22 cellular contexts compared by ENCODE assay signal in genomic region chr11:86108890-86109638, GRCh38. TPM values are rescaled to one million over a fixed set of nuclear protein-coding genes. Genes with fewer than 3 reads are reported as not detected.
DNase-seq lines count a peak whose midpoint lies in the region; ATAC-seq, FAIRE-seq and TF ChIP-seq lines count a peak whose summit lies in the region.
"Had no signal": no experiment of that assay in that cellular context is flagged by ENCODE, and none has a peak within 500 bp of the region (broad histone marks: within the 10 kb centered on the region; RNA-seq: fewer than 3 reads in every experiment).

No MANE protein-coding gene starts in this region.

- TF ChIP-seq RAD21 in H1 (IDR thresholded peaks at IDR 0.05 in 1 of 2, conservative IDR thresholded peaks at IDR 0.05 in 1 of 2; ENCODE audit: low read depth in 2 of 2, low read length in 2 of 2) = no peak

- H3K9me3 Mint-ChIP-seq in activated T-cell treated with anti-CD3 and anti-CD28 coated beads, Interleukin-2, amount 50 U/mL, for 24 hours = no peaks in the 10 kb centered on the region
- H3K9me3 Mint-ChIP-seq in stimulated activated effector memory CD8-positive, alpha-beta T cell treated with anti-CD3 and anti-CD28 coated beads, Interleukin-12 subunit alpha, Interleukin-12 subunit beta, amount 100 ng/mL, for 72 hours = no peaks in the 10 kb centered on the region

- H3K4ac ChIP-seq in H1 (replicated peaks; ENCODE audit: insufficient read length, low read depth, low read length) = no peak overlapping the region

- no peak overlapping the region for H3K9ac ChIP-seq in H1 (replicated peaks in 1 of 4; ENCODE audit: extremely low read depth in 1 of 4, low read depth in 3 of 4, low read length in 3 of 4)
- H3K9ac ChIP-seq: KMS-11 had no signal

- TF ChIP-seq CTCF in Panc1 (IDR thresholded peaks at IDR 0.05) (no peak), H1 (IDR thresholded peaks at IDR 0.05; ENCODE audit: control extremely low read depth in 1 of 3, insufficient read depth in 1 of 3, low read depth in 1 of 3, low read length in 3 of 3) (no peak)

- H4K20me1 ChIP-seq in H1 (replicated peaks in 1 of 2; ENCODE audit: control insufficient read depth in 1 of 2, insufficient read depth in 2 of 2, low read length in 2 of 2) = no peaks in the 10 kb centered on the region

- no peaks in the 10 kb centered on the region for H3K79me2 ChIP-seq in H1 (ENCODE audit: control insufficient read depth in 1 of 2, insufficient read depth in 2 of 2, low read length in 2 of 2)

- H2AFZ ChIP-seq in H1 (ENCODE audit: low read length) = 0 out of 2 replicates have a peak overlapping the region, but pooled peaks have one; percentile 44

- H3K4me3 ChIP-seq in Panc1 (ENCODE audit: low read depth in 2 of 2, low read length in 2 of 2) = no peak overlapping the region
- no peak overlapping the region for H3K4me3 ChIP-seq in H1 (ENCODE audit: extremely low read depth in 1 of 4, insufficient read depth in 2 of 4, low read depth in 3 of 4, low read length in 4 of 4)
- H3K4me3 ChIP-seq: HAP-1, SJSA1 had no signal

- TF ChIP-seq EP300 in H1 (IDR thresholded peaks at IDR 0.05; ENCODE audit: borderline replicate concordance in 1 of 2, low read depth in 2 of 2, low read length in 2 of 2) = no peak

- TF ChIP-seq POLR2A in H1 (IDR thresholded peaks at IDR 0.05; ENCODE audit: control extremely low read depth in 1 of 2, low read depth in 2 of 2, low read length in 2 of 2) = no peak

- H3K4me3 Mint-ChIP-seq in activated T-cell treated with anti-CD3 and anti-CD28 coated beads, Interleukin-2, amount 50 U/mL, for 24 hours = no peak overlapping the region
- H3K4me3 Mint-ChIP-seq in stimulated activated effector memory CD8-positive, alpha-beta T cell treated with anti-CD3 and anti-CD28 coated beads, Interleukin-12 subunit alpha, Interleukin-12 subunit beta, amount 100 ng/mL, for 72 hours = no peak overlapping the region

- peaks cover 5% of the 10 kb centered on the region for H3K4me1 Mint-ChIP-seq in activated T-cell treated with anti-CD3 and anti-CD28 coated beads, Interleukin-2, amount 50 U/mL, for 24 hours (ENCODE audit: low read depth)
- H3K4me1 Mint-ChIP-seq in stimulated activated effector memory CD8-positive, alpha-beta T cell treated with anti-CD3 and anti-CD28 coated beads, Interleukin-12 subunit alpha, Interleukin-12 subunit beta, amount 100 ng/mL, for 72 hours = peaks cover 5% of the 10 kb centered on the region

- CTCF ChIA-PET in Panc1 (lab: Charles Lee) = no interaction called here
- CTCF ChIA-PET in H1 (lab: Charles Lee; ENCODE audit: partially characterized antibody) = interaction anchor here (1.1 kb wide), 1 partner anchor 121 kb away, joined by 3 read pairs; no protein-coding TSS in a partner anchor

- H3K36me3 ChIP-seq in Panc1 (ENCODE audit: control insufficient read depth, insufficient read depth, low read length) (no peaks in the 10 kb centered on the region), H1 (ENCODE audit: control insufficient read depth in 2 of 4, insufficient read depth in 4 of 4, low read length in 3 of 4) (no peaks in the 10 kb centered on the region)
- H3K36me3 ChIP-seq: HAP-1, SJSA1 had no signal

- no peak overlapping the region for H4K91ac ChIP-seq in H1 (replicated peaks; ENCODE audit: insufficient read length, low read length)

- H3K23me2 ChIP-seq in H1 (ENCODE audit: low read depth, low read length) = no peaks in the 10 kb centered on the region

- no peak overlapping the region for H2BK120ac ChIP-seq in H1 (replicated peaks; ENCODE audit: low read depth, low read length)

- peak overlapping the region; percentile 0 for H3K27ac Mint-ChIP-seq in activated T-cell treated with anti-CD3 and anti-CD28 coated beads, Interleukin-2, amount 50 U/mL, for 24 hours
- H3K27ac Mint-ChIP-seq in stimulated activated effector memory CD8-positive, alpha-beta T cell treated with anti-CD3 and anti-CD28 coated beads, Interleukin-12 subunit alpha, Interleukin-12 subunit beta, amount 100 ng/mL, for 72 hours = peak overlapping the region; percentile 20

- intact Hi-C loops in Panc1 (cut with micrococcal nuclease; ENCODE audit: unreplicated experiment) = no loop called here

- no peaks in the 10 kb centered on the region for H3K4me1 ChIP-seq in Panc1 (ENCODE audit: control insufficient read depth, insufficient read depth, low read length)
- H3K4me1 ChIP-seq in H1 (replicated peaks in 1 of 4; ENCODE audit: control insufficient read depth in 3 of 4, insufficient read depth in 4 of 4, low read length in 3 of 4) = no peaks in the 10 kb centered on the region
- H3K4me1 ChIP-seq: HAP-1, SJSA1 had no signal

- H3K9me3 ChIP-seq in Panc1 (ENCODE audit: control insufficient read depth, insufficient read depth, low read depth, low read length) (no peaks in the 10 kb centered on the region), H1 (ENCODE audit: insufficient read depth in 2 of 2, low read depth in 1 of 2, low read length in 1 of 2) (no peaks in the 10 kb centered on the region)
- H3K9me3 ChIP-seq: HAP-1, SJSA1 had no signal

- no peak overlapping the region for H3K56ac ChIP-seq in H1 (replicated peaks; ENCODE audit: insufficient read length, low read depth, low read length)

- no peak overlapping the region for H3K14ac ChIP-seq in H1 (ENCODE audit: insufficient read length)

- no peak overlapping the region for H2BK5ac ChIP-seq in H1 (ENCODE audit: low read depth, low read length)

- WGBS in H1 (ENCODE audit: extremely low coverage in 1 of 2, insufficient coverage in 1 of 2, insufficient read length in 1 of 2, insufficient replicate concordance in 2 of 2, low coverage in 1 of 2, low lambda C conversion rate in 2 of 2, missing lambda C conversion rate in 1 of 2), 2 experiments = 87% methylated on average over 13 of the region's 13 CpGs; no CpG with 5 or more reads in 1 of the 2 experiments

- H3K27ac ChIP-seq in Panc1 (ENCODE audit: low read length) (no peak overlapping the region), H1 (ENCODE audit: low read depth, low read length) (no peak overlapping the region)
- H3K27ac ChIP-seq: C4-2B, HL-60, KMS-11, SJSA1 had no signal

- no peak for DNase-seq in activated T-cell treated with anti-CD3 and anti-CD28 coated beads, Interleukin-2, amount 50 U/mL, for 24 hours
- DNase-seq in activated T-cell treated with anti-CD3 and anti-CD28 coated beads for 4 hours (no peak), Panc1 (ENCODE audit: low read depth, low spot score) (no peak), H1 (ENCODE audit: low read depth in 1 of 2, low spot score in 2 of 2) (no peak), cerebellar cortex (ENCODE audit: low spot score) (no peak), hippocampal formation (lab: John Stamatoyannopoulos, UW) (no peak)
- DNase-seq in stimulated activated effector memory CD8-positive, alpha-beta T cell treated with anti-CD3 and anti-CD28 coated beads, Interleukin-12 subunit alpha, Interleukin-12 subunit beta, amount 100 ng/mL, for 72 hours (ENCODE audit: low spot score in 2 of 2) = no peak
- DNase-seq: CD8-positive, alpha-beta memory T cell; DMS79; NCI-H1436; NCI-H187 treated with DMSO at 0.1 percent for 48 hours; NCI-H226; NCI-H510A treated with DMSO at 0.1 percent for 48 hours; NCI-H748 treated with DMSO at 0.1 percent for 48 hours had no signal

- no peak overlapping the region for H4K5ac ChIP-seq in H1 (ENCODE audit: insufficient read length, low read depth, low read length)

- no peak overlapping the region for H4K8ac ChIP-seq in H1 (ENCODE audit: extremely low read depth, insufficient read depth, low read length)

- H3K36me3 Mint-ChIP-seq in activated T-cell treated with anti-CD3 and anti-CD28 coated beads, Interleukin-2, amount 50 U/mL, for 24 hours (ENCODE audit: low read depth) = no peaks in the 10 kb centered on the region
- no peaks in the 10 kb centered on the region for H3K36me3 Mint-ChIP-seq in stimulated activated effector memory CD8-positive, alpha-beta T cell treated with anti-CD3 and anti-CD28 coated beads, Interleukin-12 subunit alpha, Interleukin-12 subunit beta, amount 100 ng/mL, for 72 hours
- H3K36me3 Mint-ChIP-seq: CD8-positive, alpha-beta memory T cell had no signal

- H3K4me2 ChIP-seq in H1 (ENCODE audit: insufficient read depth in 1 of 2, low read depth in 2 of 2, low read length in 2 of 2) = no peak overlapping the region
- H3K4me2 ChIP-seq: KMS-11 had no signal

- H2BK15ac ChIP-seq in H1 (ENCODE audit: low read length) = no peak overlapping the region

- no peak overlapping the region for H3K18ac ChIP-seq in H1 (ENCODE audit: extremely low read depth, low read length)

- no peak overlapping the region for H3K23ac ChIP-seq in H1 (ENCODE audit: insufficient read length)

- H2BK12ac ChIP-seq in H1 (ENCODE audit: low read depth, low read length) = no peak overlapping the region

- H3K27me3 ChIP-seq in Panc1 (ENCODE audit: control insufficient read depth, insufficient read depth, low read length) (no peaks in the 10 kb centered on the region), H1 (replicated peaks in 1 of 4; ENCODE audit: control insufficient read depth in 3 of 4, extremely low read depth in 1 of 4, insufficient read depth in 3 of 4, low read length in 3 of 4) (no peaks in the 10 kb centered on the region)
- H3K27me3 ChIP-seq: SJSA1 had no signal

- H2AK5ac ChIP-seq in H1 (ENCODE audit: low read depth, low read length) = no peak overlapping the region

- no TSS peak for BruUV-seq in Panc1 (replicated peaks; lab: Mats Ljungman, UMichigan)

- no peak overlapping the region for H2BK20ac ChIP-seq in H1 (ENCODE audit: low read length)

- in situ Hi-C loops in Panc1 (cut with HindIII; ENCODE audit: low pct_unique_long_range_greater_than_20kb, low sequenced_read_pairs) = no loop called here

- ATAC-seq in Panc1 = peak; percentile 42; the same call in 1 of the 2 replicates
- ATAC-seq in stimulated activated effector memory CD8-positive, alpha-beta T cell treated with anti-CD3 and anti-CD28 coated beads, Interleukin-12 subunit alpha, Interleukin-12 subunit beta, amount 100 ng/mL, for 72 hours = no peak
- ATAC-seq in GM21786 (IDR thresholded peaks at IDR 0.05; ENCODE audit: unreplicated experiment) = no peak
- ATAC-seq: Right ventricle myocardium inferior had no signal

- H3K27me3 Mint-ChIP-seq in activated T-cell treated with anti-CD3 and anti-CD28 coated beads, Interleukin-2, amount 50 U/mL, for 24 hours = no peaks in the 10 kb centered on the region
- H3K27me3 Mint-ChIP-seq: CD8-positive, alpha-beta memory T cell had no signal

- H3K79me1 ChIP-seq in H1 (ENCODE audit: low read depth, low read length) = no peaks in the 10 kb centered on the region

- FAIRE-seq in H1 (lab: Jason Lieb, UNC) = no peak
- FAIRE-seq: A204.1 had no signal

- POLR2A ChIA-PET in Panc1 (lab: Charles Lee) = no interaction called here
- POLR2A ChIA-PET in H1 (lab: Charles Lee; ENCODE audit: partially characterized antibody) = no interaction called here

RNA-seq across cellular contexts. Expression of gene PICALM, which starts 40.2 kb away (rescaled TPM):
- total RNA-seq in Panc1 (2021; ENCODE audit: unreplicated experiment) = 153 TPM
- polyA plus RNA-seq in Panc1 (2012; ENCODE audit: insufficient read length) = 91.7 TPM
- 63.5 and 69.4 TPM in 2 replicates for total RNA-seq in H1 (2021; fragmentation: NEBNext Ultra II Directional; extraction: Animal tissue kit (Norgen Biotek cat#: 25700))
- 49.7 and 71.3 TPM in 2 replicates for polyA plus RNA-seq in H1 (2011; rRNA removed)
- 64.2 TPM for polyA plus RNA-seq in H1 (2011; cell fraction: cytosol; rRNA removed)
- 52.6 TPM for polyA plus RNA-seq in H1 (2011; cell fraction: nucleus; rRNA removed)
- 36.4 to 49.3 TPM (median 46.6 TPM) in 4 replicates for polyA plus RNA-seq in H1 (2012, experiment 1 of 2)
- 5.0 TPM for polyA plus RNA-seq in H1 (2012, experiment 2 of 2)
- polyA plus RNA-seq in H1 (2013, experiment 1 of 2) = 45.6 TPM
- 45.0 TPM for polyA plus RNA-seq in H1 (2013, experiment 2 of 2)
- polyA minus RNA-seq in H1 (2011; rRNA and poly(A)+ RNA removed) = 170 and 203 TPM in 2 replicates
- 87.3 TPM for polyA minus RNA-seq in H1 (2011; cell fraction: cytosol; rRNA and poly(A)+ RNA removed)
- 168 TPM for polyA minus RNA-seq in H1 (2011; cell fraction: nucleus; rRNA and poly(A)+ RNA removed)
